ENCODE assay signal across 9 cellular contexts in genomic region chr1:110673197-110673701, GRCh38. TPM values are rescaled to one million over a fixed set of nuclear protein-coding genes. Genes with fewer than 3 reads are reported as not detected.
A peak's percentile ranks its signal among the peaks of the same experiment; 100 is the strongest.
DNase-seq lines count a peak whose midpoint lies in the region; ATAC-seq and TF ChIP-seq lines count a peak whose summit lies in the region.
"Had no signal": no experiment of that assay in that cellular context is flagged by ENCODE, and none has a peak within 500 bp of the region (broad histone marks: within the 10 kb centered on the region; RNA-seq: fewer than 3 reads in every experiment).

No MANE protein-coding gene starts in this region.

- ATAC-seq in activated CD4-positive, alpha-beta T cell treated with anti-CD3 and anti-CD28 coated beads for 36 hours, result no peak
- no peak for ATAC-seq in stimulated activated naive CD8-positive, alpha-beta T cell treated with anti-CD3 and anti-CD28 coated beads, Interleukin-15, Interleukin-2, amounts not matched to agents 100 U/mL and 50 U/mL, for 24 hours

- CTCF ChIA-PET in activated CD4-positive, alpha-beta T cell treated with anti-CD3 and anti-CD28 coated beads for 36 hours (lab: Charles Lee), result interaction anchor here (0.6 to 3.4 kb wide), 11 partner anchors 21 to 932 kb away, joined by 3 to 18 read pairs (median 4); no protein-coding TSS in a partner anchor

- H3K27me3 ChIP-seq in endodermal cell (ENCODE audit: control insufficient read depth, insufficient read depth, low read length, poor library complexity, severe bottlenecking), result peaks cover 93% of the 10 kb centered on the region

- peak overlapping the region; percentile 99 for H3K4me3 Mint-ChIP-seq in activated CD4-positive, alpha-beta T cell treated with anti-CD3 and anti-CD28 coated beads for 36 hours
- peak overlapping the region; percentile 54 for H3K4me3 Mint-ChIP-seq in endodermal cell

- peaks cover 41% of the 10 kb centered on the region for H3K4me1 Mint-ChIP-seq in activated CD4-positive, alpha-beta T cell treated with anti-CD3 and anti-CD28 coated beads for 36 hours
- H3K4me1 Mint-ChIP-seq in endodermal cell, result no peaks in the 10 kb centered on the region

- H3K4me1 ChIP-seq in endodermal cell (ENCODE audit: control insufficient read depth, insufficient read depth, low read length), result no peaks in the 10 kb centered on the region

- 89 to 92% methylated on average over 18 to 25 of the region's 25 CpGs for WGBS in endodermal cell (ENCODE audit: insufficient coverage in 1 of 2, insufficient read length in 1 of 2), 2 experiments

- H3K27me3 Mint-ChIP-seq in activated CD4-positive, alpha-beta T cell treated with anti-CD3 and anti-CD28 coated beads for 36 hours, result no peaks in the 10 kb centered on the region
- H3K27me3 Mint-ChIP-seq in endodermal cell (ENCODE audit: insufficient read depth), result peaks cover 84% of the 10 kb centered on the region

- H3K4me3 ChIP-seq in endodermal cell (ENCODE audit: low read length), result no peak overlapping the region

- no peak for TF ChIP-seq CTCF in endodermal cell (conservative IDR thresholded peaks at IDR 0.05)

- H3K9me3 Mint-ChIP-seq in activated CD4-positive, alpha-beta T cell treated with anti-CD3 and anti-CD28 coated beads for 36 hours (ENCODE audit: low read depth), result no peaks in the 10 kb centered on the region
- peaks cover 7% of the 10 kb centered on the region for H3K9me3 Mint-ChIP-seq in endodermal cell

- DNase-seq in SIG-M5 treated with dmso at 0.1 percent for 504 hours (lab: John Stamatoyannopoulos, UW; ENCODE audit: unreplicated experiment), result peak; percentile 23
- no peak for DNase-seq in SIG-M5 (lab: John Stamatoyannopoulos, UW)
- peak; percentile 45 for DNase-seq in activated CD4-positive, alpha-beta T cell treated with anti-CD3 and anti-CD28 coated beads for 36 hours
- no peak for DNase-seq in endodermal cell
- DNase-seq in stimulated activated naive CD8-positive, alpha-beta T cell treated with anti-CD3 and anti-CD28 coated beads, Interleukin-15, Interleukin-2, amounts not matched to agents 100 U/mL and 50 U/mL, for 24 hours, result peak; percentile 35
- no peak for DNase-seq in H4 (ENCODE audit: low spot score)
- DNase-seq in HCEC 1CT, result no peak
- DNase-seq in HT-29 (ENCODE audit: low spot score), result no peak
- DNase-seq: NCI-H446 had no signal

- H3K9ac ChIP-seq in endodermal cell (ENCODE audit: extremely low read depth, low read length, poor library complexity, severe bottlenecking), result no peak overlapping the region

- no peaks in the 10 kb centered on the region for H3K36me3 ChIP-seq in endodermal cell (ENCODE audit: control insufficient read depth, insufficient read depth, low read length)

- no peak overlapping the region for H3K27ac ChIP-seq in endodermal cell (ENCODE audit: low read depth, low read length)

- H3K27ac Mint-ChIP-seq in activated CD4-positive, alpha-beta T cell treated with anti-CD3 and anti-CD28 coated beads for 36 hours, result peak overlapping the region; percentile 99
- H3K27ac Mint-ChIP-seq in endodermal cell, result no peak overlapping the region

- POLR2A ChIA-PET in activated CD4-positive, alpha-beta T cell treated with anti-CD3 and anti-CD28 coated beads for 36 hours (lab: Charles Lee), result interaction anchor here (0.6 to 2.8 kb wide), 9 partner anchors 25 to 334 kb away, joined by 3 to 38 read pairs (median 3); partner anchors contain the start of gene RBM15

- peaks cover 26% of the 10 kb centered on the region for H3K36me3 Mint-ChIP-seq in activated CD4-positive, alpha-beta T cell treated with anti-CD3 and anti-CD28 coated beads for 36 hours (ENCODE audit: low read depth)
- H3K36me3 Mint-ChIP-seq in endodermal cell (ENCODE audit: low read depth), result no peaks in the 10 kb centered on the region

- intact Hi-C loops in activated CD4-positive, alpha-beta T cell treated with anti-CD3 and anti-CD28 coated beads for 36 hours (cut with DNase I, micrococcal nuclease), result loop anchor here (2.0 to 10.0 kb wide), 9 partner anchors 94 to 1949 kb away; partner anchors contain the start of genes CEPT1 (in 1 of the 2), DENND2D (in 1 of the 2), DRAM2 (in 1 of the 2) and KCNC4 (in 1 of the 2)

- H3K9me3 ChIP-seq in endodermal cell (ENCODE audit: control insufficient read depth, low read length), result peaks cover 6% of the 10 kb centered on the region

RNA-seq across cellular contexts. Expression of gene KCNA3, which starts 1.5 kb away (rescaled TPM):
- total RNA-seq in activated CD4-positive, alpha-beta T cell treated with anti-CD3 and anti-CD28 coated beads for 36 hours, result 10 to 100 TPM; 20.0 to 20.5 TPM
- total RNA-seq in endodermal cell, result under 1 TPM; 0.20 to 0.27 TPM
- 1.2 TPM for polyA plus RNA-seq in endodermal cell (2013, experiment 1 of 2)
- polyA plus RNA-seq in endodermal cell (2013, experiment 2 of 2), result 1.5 TPM
- total RNA-seq in H4 (2014; rRNA removed; shearing (Covaris generic)), result not detected in 2 replicates
- not detected in 2 replicates for total RNA-seq in HT-29 (2014; rRNA removed; shearing (Covaris generic))

Comparison
In these comparisons a context has a peak if more than half of its experiments do, and no peak if none do; other contexts are left out.
1. DNase-seq: peak in SIG-M5 treated with dmso at 0.1 percent for 504 hours (single experiment), activated CD4-positive, alpha-beta T cell treated with anti-CD3 and anti-CD28 coated beads for 36 hours (single experiment) and stimulated activated naive CD8-positive, alpha-beta T cell treated with anti-CD3 and anti-CD28 coated beads, Interleukin-15, Interleukin-2, amounts not matched to agents 100 U/mL and 50 U/mL, for 24 hours (single experiment); none in SIG-M5 (single experiment), endodermal cell (single experiment), H4 (single experiment), HCEC 1CT (single experiment) and HT-29 (single experiment).
2. RNA of gene KCNA3, which starts 1.5 kb away (total RNA-seq): 20.0 to 20.5 TPM in activated CD4-positive, alpha-beta T cell treated with anti-CD3 and anti-CD28 coated beads for 36 hours; 0.20 to 0.27 TPM in endodermal cell, not detected in H4 and not detected in HT-29; every median in the first group is over 10 times any median in the second.